In genomic region chr2:74553892-74554820, GRCh38 we compare ENCODE assay signal across 8 cellular contexts. TPM values are rescaled to one million over a fixed set of nuclear protein-coding genes. Genes with fewer than 3 reads are reported as not detected.
DNase-seq lines count a peak whose midpoint lies in the region; ATAC-seq, FAIRE-seq and TF ChIP-seq lines count a peak whose summit lies in the region.

Gene DOK1 (plus strand): TSS chr2:74554720. CDS start chr2:74554755, 35 bp downstream.
A gene with protein sequence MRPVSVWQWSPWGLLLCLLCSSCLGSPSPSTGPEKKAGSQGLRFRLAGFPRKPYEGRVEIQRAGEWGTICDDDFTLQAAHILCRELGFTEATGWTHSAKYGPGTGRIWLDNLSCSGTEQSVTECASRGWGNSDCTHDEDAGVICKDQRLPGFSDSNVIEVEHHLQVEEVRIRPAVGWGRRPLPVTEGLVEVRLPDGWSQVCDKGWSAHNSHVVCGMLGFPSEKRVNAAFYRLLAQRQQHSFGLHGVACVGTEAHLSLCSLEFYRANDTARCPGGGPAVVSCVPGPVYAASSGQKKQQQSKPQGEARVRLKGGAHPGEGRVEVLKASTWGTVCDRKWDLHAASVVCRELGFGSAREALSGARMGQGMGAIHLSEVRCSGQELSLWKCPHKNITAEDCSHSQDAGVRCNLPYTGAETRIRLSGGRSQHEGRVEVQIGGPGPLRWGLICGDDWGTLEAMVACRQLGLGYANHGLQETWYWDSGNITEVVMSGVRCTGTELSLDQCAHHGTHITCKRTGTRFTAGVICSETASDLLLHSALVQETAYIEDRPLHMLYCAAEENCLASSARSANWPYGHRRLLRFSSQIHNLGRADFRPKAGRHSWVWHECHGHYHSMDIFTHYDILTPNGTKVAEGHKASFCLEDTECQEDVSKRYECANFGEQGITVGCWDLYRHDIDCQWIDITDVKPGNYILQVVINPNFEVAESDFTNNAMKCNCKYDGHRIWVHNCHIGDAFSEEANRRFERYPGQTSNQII (minus strand): TSS chr2:74553942. CDS start chr2:74552634, 1,308 bp downstream.

- TF ChIP-seq CTCF in nephron (IDR thresholded peaks at IDR 0.05; ENCODE audit: unreplicated experiment in 3 of 3), result no peak

- FAIRE-seq in RCC 7860 (lab: Jason Lieb, UNC), result no peak

- peak; percentile 41 for ATAC-seq in GM19351 (IDR thresholded peaks at IDR 0.05; ENCODE audit: unreplicated experiment)
- peak; percentile 43 for ATAC-seq in HG03520 (IDR thresholded peaks at IDR 0.05; ENCODE audit: unreplicated experiment)
- ATAC-seq in activated T-helper 17 cell treated with anti-CD3 and anti-CD28 coated beads, Interleukin-2, amount 50 U/mL, for 72 hours (replicated peaks), result peak; percentile 88
- peak; percentile 81 for ATAC-seq in stimulated activated naive CD8-positive, alpha-beta T cell treated with anti-CD3 and anti-CD28 coated beads, Interleukin-15, Interleukin-2, amounts not matched to agents 100 U/mL and 50 U/mL, for 24 hours

- peak within 1 kb of the TSS; percentile 85 for H3K27ac Mint-ChIP-seq in activated T-helper 17 cell treated with anti-CD3 and anti-CD28 coated beads, Interleukin-2, amount 50 U/mL, for 72 hours
- H3K27ac Mint-ChIP-seq in nephron, result peak within 1 kb of the TSS; percentile 65 to 85 (median 69)

- DNase-seq in CD1c-positive myeloid dendritic cell (ENCODE audit: extremely low spot score) (peak; percentile 85), RCC 7860 (ENCODE audit: low spot score) (peak; percentile 65), fibroblast of peridontal ligament (ENCODE audit: extremely low read depth) (peak; percentile 93)
- peak; percentile 92 for DNase-seq in stimulated activated naive CD8-positive, alpha-beta T cell treated with anti-CD3 and anti-CD28 coated beads, Interleukin-15, Interleukin-2, amounts not matched to agents 100 U/mL and 50 U/mL, for 24 hours

- H3K4me1 Mint-ChIP-seq in activated T-helper 17 cell treated with anti-CD3 and anti-CD28 coated beads, Interleukin-2, amount 50 U/mL, for 72 hours, result peaks cover 6% of the 10 kb centered on the region
- peaks cover 34% of the 10 kb centered on the region for H3K4me1 Mint-ChIP-seq in nephron

- peaks cover 19% of the 10 kb centered on the region for H3K27me3 Mint-ChIP-seq in activated T-helper 17 cell treated with anti-CD3 and anti-CD28 coated beads, Interleukin-2, amount 50 U/mL, for 72 hours
- H3K27me3 Mint-ChIP-seq in nephron (ENCODE audit: low read depth), result peaks cover 18% of the 10 kb centered on the region

- peak within 1 kb of the TSS; percentile 86 for H3K4me3 Mint-ChIP-seq in activated T-helper 17 cell treated with anti-CD3 and anti-CD28 coated beads, Interleukin-2, amount 50 U/mL, for 72 hours
- H3K4me3 Mint-ChIP-seq in nephron, result peak within 1 kb of the TSS; percentile 94 to 96 (median 96)

- H3K36me3 Mint-ChIP-seq in activated T-helper 17 cell treated with anti-CD3 and anti-CD28 coated beads, Interleukin-2, amount 50 U/mL, for 72 hours (ENCODE audit: low read depth), result peaks cover 26% of the 10 kb centered on the region
- H3K36me3 Mint-ChIP-seq in nephron (ENCODE audit: low read depth), result peaks cover 5% of the 10 kb centered on the region

- H3K9me3 Mint-ChIP-seq in activated T-helper 17 cell treated with anti-CD3 and anti-CD28 coated beads, Interleukin-2, amount 50 U/mL, for 72 hours, result no peaks in the 10 kb centered on the region
- H3K9me3 Mint-ChIP-seq in nephron, result no peaks in the 10 kb centered on the region

RNA-seq across cellular contexts. Expression of gene DOK1, which starts in this region (rescaled TPM):
- total RNA-seq in activated T-helper 17 cell treated with anti-CD3 and anti-CD28 coated beads, Interleukin-2, amount 50 U/mL, for 72 hours, result 10 to 100 TPM; 23.7 to 32.4 TPM

RNA-seq across cellular contexts. Expression of the second gene that starts in this region (rescaled TPM):
- 1 to 10 TPM; 2.0 to 4.4 TPM for total RNA-seq in activated T-helper 17 cell treated with anti-CD3 and anti-CD28 coated beads, Interleukin-2, amount 50 U/mL, for 72 hours

Comparison
In these comparisons a context has a peak if more than half of its experiments do, and no peak if none do; other contexts are left out.
1. Peak in every context shown above with its lines: DNase-seq and ATAC-seq.